Comparison of ENCODE assay signal across 1 cellular context in the genomic region with DNA sequence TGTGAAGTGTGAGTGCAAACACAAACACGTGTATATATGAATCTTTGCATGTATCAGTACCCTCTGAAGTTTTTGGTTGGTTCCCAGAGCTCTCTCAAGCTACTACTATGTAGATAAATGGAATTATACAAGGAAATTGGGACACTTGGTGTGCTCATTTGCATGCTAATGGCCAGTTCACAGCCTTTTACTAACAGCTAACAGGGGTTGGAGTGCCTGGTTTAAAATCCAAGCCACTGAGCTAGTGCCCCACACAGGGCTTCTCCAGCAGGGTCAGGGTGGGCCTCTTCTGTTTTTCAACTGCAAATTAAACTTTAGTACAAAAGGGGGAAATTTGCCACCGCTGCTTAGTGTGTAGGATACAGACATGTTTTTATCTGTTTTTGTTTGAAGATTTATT.
TF ChIP-seq lines count a peak whose summit lies in the region.

No MANE protein-coding gene starts in this region.

TF ChIP-seq in GM23338, 12 proteins besides CTCF, POLR2A, EP300 and RAD21 (continued from another document):
- TF ChIP-seq, protein P1, sequence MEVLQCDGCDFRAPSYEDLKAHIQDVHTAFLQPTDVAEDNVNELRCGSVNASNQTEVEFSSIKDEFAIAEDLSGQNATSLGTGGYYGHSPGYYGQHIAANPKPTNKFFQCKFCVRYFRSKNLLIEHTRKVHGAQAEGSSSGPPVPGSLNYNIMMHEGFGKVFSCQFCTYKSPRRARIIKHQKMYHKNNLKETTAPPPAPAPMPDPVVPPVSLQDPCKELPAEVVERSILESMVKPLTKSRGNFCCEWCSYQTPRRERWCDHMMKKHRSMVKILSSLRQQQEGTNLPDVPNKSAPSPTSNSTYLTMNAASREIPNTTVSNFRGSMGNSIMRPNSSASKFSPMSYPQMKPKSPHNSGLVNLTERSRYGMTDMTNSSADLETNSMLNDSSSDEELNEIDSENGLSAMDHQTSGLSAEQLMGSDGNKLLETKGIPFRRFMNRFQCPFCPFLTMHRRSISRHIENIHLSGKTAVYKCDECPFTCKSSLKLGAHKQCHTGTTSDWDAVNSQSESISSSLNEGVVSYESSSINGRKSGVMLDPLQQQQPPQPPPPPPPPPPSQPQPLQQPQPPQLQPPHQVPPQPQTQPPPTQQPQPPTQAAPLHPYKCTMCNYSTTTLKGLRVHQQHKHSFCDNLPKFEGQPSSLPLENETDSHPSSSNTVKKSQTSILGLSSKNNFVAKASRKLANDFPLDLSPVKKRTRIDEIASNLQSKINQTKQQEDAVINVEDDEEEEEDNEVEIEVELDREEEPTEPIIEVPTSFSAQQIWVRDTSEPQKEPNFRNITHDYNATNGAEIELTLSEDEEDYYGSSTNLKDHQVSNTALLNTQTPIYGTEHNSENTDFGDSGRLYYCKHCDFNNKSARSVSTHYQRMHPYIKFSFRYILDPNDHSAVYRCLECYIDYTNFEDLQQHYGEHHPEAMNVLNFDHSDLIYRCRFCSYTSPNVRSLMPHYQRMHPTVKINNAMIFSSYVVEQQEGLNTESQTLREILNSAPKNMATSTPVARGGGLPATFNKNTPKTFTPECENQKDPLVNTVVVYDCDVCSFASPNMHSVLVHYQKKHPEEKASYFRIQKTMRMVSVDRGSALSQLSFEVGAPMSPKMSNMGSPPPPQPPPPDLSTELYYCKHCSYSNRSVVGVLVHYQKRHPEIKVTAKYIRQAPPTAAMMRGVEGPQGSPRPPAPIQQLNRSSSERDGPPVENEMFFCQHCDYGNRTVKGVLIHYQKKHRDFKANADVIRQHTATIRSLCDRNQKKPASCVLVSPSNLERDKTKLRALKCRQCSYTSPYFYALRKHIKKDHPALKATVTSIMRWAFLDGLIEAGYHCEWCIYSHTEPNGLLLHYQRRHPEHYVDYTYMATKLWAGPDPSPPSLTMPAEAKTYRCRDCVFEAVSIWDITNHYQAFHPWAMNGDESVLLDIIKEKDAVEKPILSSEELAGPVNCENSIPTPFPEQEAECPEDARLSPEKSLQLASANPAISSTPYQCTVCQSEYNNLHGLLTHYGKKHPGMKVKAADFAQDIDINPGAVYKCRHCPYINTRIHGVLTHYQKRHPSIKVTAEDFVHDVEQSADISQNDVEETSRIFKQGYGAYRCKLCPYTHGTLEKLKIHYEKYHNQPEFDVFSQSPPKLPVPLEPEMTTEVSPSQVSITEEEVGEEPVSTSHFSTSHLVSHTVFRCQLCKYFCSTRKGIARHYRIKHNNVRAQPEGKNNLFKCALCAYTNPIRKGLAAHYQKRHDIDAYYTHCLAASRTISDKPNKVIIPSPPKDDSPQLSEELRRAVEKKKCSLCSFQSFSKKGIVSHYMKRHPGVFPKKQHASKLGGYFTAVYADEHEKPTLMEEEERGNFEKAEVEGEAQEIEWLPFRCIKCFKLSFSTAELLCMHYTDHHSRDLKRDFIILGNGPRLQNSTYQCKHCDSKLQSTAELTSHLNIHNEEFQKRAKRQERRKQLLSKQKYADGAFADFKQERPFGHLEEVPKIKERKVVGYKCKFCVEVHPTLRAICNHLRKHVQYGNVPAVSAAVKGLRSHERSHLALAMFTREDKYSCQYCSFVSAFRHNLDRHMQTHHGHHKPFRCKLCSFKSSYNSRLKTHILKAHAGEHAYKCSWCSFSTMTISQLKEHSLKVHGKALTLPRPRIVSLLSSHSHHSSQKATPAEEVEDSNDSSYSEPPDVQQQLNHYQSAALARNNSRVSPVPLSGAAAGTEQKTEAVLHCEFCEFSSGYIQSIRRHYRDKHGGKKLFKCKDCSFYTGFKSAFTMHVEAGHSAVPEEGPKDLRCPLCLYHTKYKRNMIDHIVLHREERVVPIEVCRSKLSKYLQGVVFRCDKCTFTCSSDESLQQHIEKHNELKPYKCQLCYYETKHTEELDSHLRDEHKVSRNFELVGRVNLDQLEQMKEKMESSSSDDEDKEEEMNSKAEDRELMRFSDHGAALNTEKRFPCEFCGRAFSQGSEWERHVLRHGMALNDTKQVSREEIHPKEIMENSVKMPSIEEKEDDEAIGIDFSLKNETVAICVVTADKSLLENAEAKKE (CRISPR knock-in tag; IDR thresholded peaks at IDR 0.05): no peak
- TF ChIP-seq ZNF114 (CRISPR knock-in tag; IDR thresholded peaks at IDR 0.05) (no peak), JUNB (IDR thresholded peaks at IDR 0.05; ENCODE audit: unreplicated experiment) (no peak), EZH2 (IDR thresholded peaks at IDR 0.05; ENCODE audit: low read depth, unreplicated experiment) (no peak), EZH2phosphoT487 (IDR thresholded peaks at IDR 0.05; ENCODE audit: unreplicated experiment) (no peak), CREB1 (CRISPR knock-in tag; IDR thresholded peaks at IDR 0.05; ENCODE audit: low read depth) (no peak), STAT1 (IDR thresholded peaks at IDR 0.05; ENCODE audit: unreplicated experiment) (no peak), POLR2AphosphoS5 (IDR thresholded peaks at IDR 0.05; ENCODE audit: low read depth) (no peak), ZNF331 (CRISPR knock-in tag; IDR thresholded peaks at IDR 0.05; ENCODE audit: low read depth) (no peak)
- TF ChIP-seq, protein P2, sequence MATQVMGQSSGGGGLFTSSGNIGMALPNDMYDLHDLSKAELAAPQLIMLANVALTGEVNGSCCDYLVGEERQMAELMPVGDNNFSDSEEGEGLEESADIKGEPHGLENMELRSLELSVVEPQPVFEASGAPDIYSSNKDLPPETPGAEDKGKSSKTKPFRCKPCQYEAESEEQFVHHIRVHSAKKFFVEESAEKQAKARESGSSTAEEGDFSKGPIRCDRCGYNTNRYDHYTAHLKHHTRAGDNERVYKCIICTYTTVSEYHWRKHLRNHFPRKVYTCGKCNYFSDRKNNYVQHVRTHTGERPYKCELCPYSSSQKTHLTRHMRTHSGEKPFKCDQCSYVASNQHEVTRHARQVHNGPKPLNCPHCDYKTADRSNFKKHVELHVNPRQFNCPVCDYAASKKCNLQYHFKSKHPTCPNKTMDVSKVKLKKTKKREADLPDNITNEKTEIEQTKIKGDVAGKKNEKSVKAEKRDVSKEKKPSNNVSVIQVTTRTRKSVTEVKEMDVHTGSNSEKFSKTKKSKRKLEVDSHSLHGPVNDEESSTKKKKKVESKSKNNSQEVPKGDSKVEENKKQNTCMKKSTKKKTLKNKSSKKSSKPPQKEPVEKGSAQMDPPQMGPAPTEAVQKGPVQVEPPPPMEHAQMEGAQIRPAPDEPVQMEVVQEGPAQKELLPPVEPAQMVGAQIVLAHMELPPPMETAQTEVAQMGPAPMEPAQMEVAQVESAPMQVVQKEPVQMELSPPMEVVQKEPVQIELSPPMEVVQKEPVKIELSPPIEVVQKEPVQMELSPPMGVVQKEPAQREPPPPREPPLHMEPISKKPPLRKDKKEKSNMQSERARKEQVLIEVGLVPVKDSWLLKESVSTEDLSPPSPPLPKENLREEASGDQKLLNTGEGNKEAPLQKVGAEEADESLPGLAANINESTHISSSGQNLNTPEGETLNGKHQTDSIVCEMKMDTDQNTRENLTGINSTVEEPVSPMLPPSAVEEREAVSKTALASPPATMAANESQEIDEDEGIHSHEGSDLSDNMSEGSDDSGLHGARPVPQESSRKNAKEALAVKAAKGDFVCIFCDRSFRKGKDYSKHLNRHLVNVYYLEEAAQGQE (IDR thresholded peaks at IDR 0.05; ENCODE audit: unreplicated experiment): no peak
TF ChIP-seq in GM23338: peak in this region for 0.
